ENCODE assay signal across 1 cellular context in the genomic region with DNA sequence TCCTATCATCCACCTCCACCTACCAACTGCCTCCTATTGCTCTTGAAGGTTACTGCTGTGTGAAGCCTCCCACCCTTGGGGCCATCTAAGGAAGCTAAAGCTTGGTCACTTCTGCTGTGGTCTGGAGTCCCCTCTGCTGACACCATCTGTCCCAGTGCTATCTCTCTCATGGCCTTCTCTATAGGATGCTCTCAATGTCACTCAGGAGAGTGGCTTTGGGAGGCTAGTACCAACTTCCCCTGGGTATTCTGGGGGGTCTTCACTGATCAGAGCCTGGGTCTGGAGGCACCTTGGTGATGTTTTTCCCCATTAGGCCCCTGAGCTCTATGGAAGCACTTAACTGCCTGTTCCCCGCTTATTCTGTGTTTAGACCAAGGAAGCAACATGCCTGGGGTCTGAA.
TF ChIP-seq lines count a peak whose summit lies in the region.

No MANE protein-coding gene starts in this region.

TF ChIP-seq in HepG2, 621 proteins besides CTCF, POLR2A, EP300 and RAD21:
- no peak for TF ChIP-seq GZF1 (CRISPR knock-in tag; IDR thresholded peaks at IDR 0.05)
